6 cellular contexts compared by ENCODE assay signal in the genomic region with DNA sequence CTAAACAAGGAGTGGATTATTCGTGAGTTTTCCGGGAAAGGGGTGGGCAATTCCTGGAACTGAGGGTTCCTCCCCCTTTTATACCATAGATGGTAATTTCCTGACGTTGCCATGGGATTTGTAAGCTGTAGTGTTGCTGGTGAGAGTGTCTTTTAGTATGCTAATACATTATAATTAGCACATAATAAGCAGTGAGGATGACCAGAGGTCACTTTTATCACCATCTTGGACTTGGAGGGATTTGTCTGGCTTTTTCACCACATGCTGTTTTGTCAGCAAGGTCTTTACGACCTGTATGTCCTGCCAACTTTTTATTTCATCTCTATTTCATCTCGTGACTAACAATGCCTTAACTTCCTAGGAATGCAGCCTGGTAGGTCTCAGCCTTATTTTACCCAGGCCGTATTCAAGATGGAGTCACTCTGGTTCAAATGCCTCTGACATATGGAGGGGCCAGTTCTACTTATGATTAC.
"Had no signal": no experiment of that assay in that cellular context is flagged by ENCODE, and none has a peak within 500 bp of the region (broad histone marks: within the 10 kb centered on the region; RNA-seq: fewer than 3 reads in every experiment).

No MANE protein-coding gene starts in this region.

- H3K27ac ChIP-seq: brain microvascular endothelial cell had no signal

- H3K36me3 ChIP-seq: brain microvascular endothelial cell had no signal

- H3K27me3 ChIP-seq: brain microvascular endothelial cell had no signal

- DNase-seq: activated T-cell treated with anti-CD3 and anti-CD28 coated beads, Interleukin-2, amount 50 U/mL, for 1 hour; brain microvascular endothelial cell; nucleus accumbens; right cardiac atrium; stimulated activated CD4-positive, alpha-beta T cell treated with anti-CD3 and anti-CD28 coated beads, Interleukin-2, amount 100 ng/mL, for 24 hours; stimulated activated naive B cell treated with anti-CD40 and anti-IgM and Interleukin-4, amounts not matched to agents 10 μg/mL and 1 μg/mL and 100 μg/mL, for 72 hours had no signal
